14 cellular contexts compared by ENCODE assay signal in the genomic region with DNA sequence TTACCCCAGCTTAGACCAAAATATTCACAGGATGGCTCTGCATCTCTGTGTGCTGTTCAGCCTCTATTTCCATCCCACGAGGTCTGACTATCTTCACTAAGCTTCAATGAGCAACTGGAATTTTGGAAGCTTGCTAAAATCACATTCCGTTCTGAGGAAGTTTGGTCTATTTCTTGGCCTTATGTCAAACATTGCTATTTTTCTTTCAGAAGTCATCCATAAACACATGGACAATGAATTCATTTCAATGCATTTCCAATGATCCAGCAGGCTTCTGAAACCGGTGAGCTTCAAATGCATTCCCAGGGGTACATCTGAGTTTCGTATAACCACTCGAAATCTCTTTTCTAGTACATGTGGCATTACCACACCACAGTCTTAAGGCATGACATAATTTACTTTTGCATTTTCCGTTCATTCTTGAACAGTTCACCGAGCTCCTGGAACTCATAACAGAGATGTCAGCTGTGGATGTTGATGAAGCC.
DNase-seq lines count a peak whose midpoint lies in the region; TF ChIP-seq lines count a peak whose summit lies in the region.
"Had no signal": no experiment of that assay in that cellular context is flagged by ENCODE, and none has a peak within 500 bp of the region (broad histone marks: within the 10 kb centered on the region; RNA-seq: fewer than 3 reads in every experiment).

No MANE protein-coding gene starts in this region.

- H3K27me3 ChIP-seq in fibroblast of lung (ENCODE audit: control insufficient read depth, insufficient read depth, low read length) (peaks cover 4% of the 10 kb centered on the region), mesenchymal stem cell (ENCODE audit: control insufficient read depth in 1 of 2, insufficient read depth in 1 of 2, low read length in 2 of 2) (no peaks in the 10 kb centered on the region), transverse colon (no peaks in the 10 kb centered on the region)

- intact Hi-C loops in transverse colon (cut with DNase I; ENCODE audit: low total_unique reads): no loop called here

- H3K27me3 Mint-ChIP-seq in activated CD4-positive, alpha-beta T cell treated with anti-CD3 and anti-CD28 coated beads, Interleukin-2, amount 10 ng/mL, durations not matched to agents 7 days and 5 days: no peaks in the 10 kb centered on the region

- H4K20me1 ChIP-seq in fibroblast of lung (ENCODE audit: control insufficient read depth, extremely low read depth, insufficient read depth, low read length): no peaks in the 10 kb centered on the region

- H3K4ac ChIP-seq in mesenchymal stem cell (ENCODE audit: low read depth in 1 of 2, low read length in 2 of 2): no peak overlapping the region

- no peak overlapping the region for H4K91ac ChIP-seq in mesenchymal stem cell (ENCODE audit: low read length)

- no peaks in the 10 kb centered on the region for H3K36me3 Mint-ChIP-seq in activated CD4-positive, alpha-beta T cell treated with anti-CD3 and anti-CD28 coated beads, Interleukin-2, amount 10 ng/mL, durations not matched to agents 7 days and 5 days (ENCODE audit: low read depth)

- H3K4me3 ChIP-seq in fibroblast of lung (replicated peaks in 1 of 4; ENCODE audit: control extremely low read depth in 1 of 4, insufficient read depth in 1 of 4, low read depth in 3 of 4, low read length in 4 of 4) (no peak overlapping the region), mesenchymal stem cell (ENCODE audit: insufficient read depth in 1 of 2, low read depth in 1 of 2, low read length in 2 of 2) (peak overlapping the region in 1 of 2 experiments; percentile 29), transverse colon (no peak overlapping the region), coronary artery (no peak overlapping the region)

- H3K9ac ChIP-seq in fibroblast of lung (ENCODE audit: insufficient read depth, low read length) (no peak overlapping the region), mesenchymal stem cell (ENCODE audit: low read length) (peak overlapping the region; percentile 49)

- H3K4me1 ChIP-seq in fibroblast of lung (ENCODE audit: control insufficient read depth, extremely low read depth, insufficient read depth, low read length): no peaks in the 10 kb centered on the region
- no peaks in the 10 kb centered on the region for H3K4me1 ChIP-seq in mesenchymal stem cell (ENCODE audit: control insufficient read depth, insufficient read depth, low read depth, low read length)
- H3K4me1 ChIP-seq in transverse colon: peaks cover 0 to 8% (median 0%) of the 10 kb centered on the region in 4 donors

- H3K9me3 Mint-ChIP-seq in activated CD4-positive, alpha-beta T cell treated with anti-CD3 and anti-CD28 coated beads, Interleukin-2, amount 10 ng/mL, durations not matched to agents 7 days and 5 days: peaks cover 2% of the 10 kb centered on the region
- H3K9me3 Mint-ChIP-seq: H9 had no signal

- no peak for TF ChIP-seq CTCF in fibroblast of lung (conservative IDR thresholded peaks at IDR 0.05 in 1 of 2, IDR thresholded peaks at IDR 0.05 in 1 of 2; ENCODE audit: low read depth in 1 of 2, low read length in 2 of 2)
- TF ChIP-seq CTCF in transverse colon (IDR thresholded peaks at IDR 0.05): no peak
- no peak for TF ChIP-seq CTCF in coronary artery (IDR thresholded peaks at IDR 0.05)

- no peak for TF ChIP-seq POLR2A in transverse colon (IDR thresholded peaks at IDR 0.05)

- H2AFZ ChIP-seq in fibroblast of lung (ENCODE audit: low read length) (no peak overlapping the region), mesenchymal stem cell (ENCODE audit: low read depth, low read length) (no peak overlapping the region)

- H4K8ac ChIP-seq in mesenchymal stem cell (ENCODE audit: low read length): no peak overlapping the region

- no peak overlapping the region for H2BK15ac ChIP-seq in mesenchymal stem cell (ENCODE audit: low read depth, poor library complexity, severe bottlenecking)

- no peaks in the 10 kb centered on the region for H3K79me1 ChIP-seq in mesenchymal stem cell (replicated peaks; ENCODE audit: low read length, poor library complexity, severe bottlenecking)

- no peak overlapping the region for H3K18ac ChIP-seq in mesenchymal stem cell (ENCODE audit: low read depth in 1 of 2, low read length in 2 of 2)

- TF ChIP-seq EP300 in transverse colon (IDR thresholded peaks at IDR 0.05; ENCODE audit: low read depth): no peak

- H3K36me3 ChIP-seq in fibroblast of lung (ENCODE audit: control insufficient read depth, insufficient read depth, low read length) (no peaks in the 10 kb centered on the region), mesenchymal stem cell (ENCODE audit: control insufficient read depth in 1 of 2, insufficient read depth in 2 of 2, low read depth in 1 of 2, low read length in 2 of 2) (no peaks in the 10 kb centered on the region), transverse colon (no peaks in the 10 kb centered on the region)

- 48% methylated on average over 7 of the region's 7 CpGs for WGBS in mesenchymal stem cell
- WGBS in transverse colon (ENCODE audit: low coverage in 1 of 2), 2 donors: 66 to 70% methylated on average over 6 to 7 of the region's 7 CpGs

- H3K27ac Mint-ChIP-seq in activated CD4-positive, alpha-beta T cell treated with anti-CD3 and anti-CD28 coated beads, Interleukin-2, amount 10 ng/mL, durations not matched to agents 7 days and 5 days: no peak overlapping the region
- H3K27ac Mint-ChIP-seq: H9 had no signal

- H2BK12ac ChIP-seq in mesenchymal stem cell (ENCODE audit: low read length in 2 of 2): no peak overlapping the region

- H3K27ac ChIP-seq in fibroblast of lung (ENCODE audit: insufficient read depth, low read length): no peak overlapping the region
- H3K27ac ChIP-seq in mesenchymal stem cell (ENCODE audit: low read length, poor library complexity, severe bottlenecking): peak overlapping the region; percentile 63
- H3K27ac ChIP-seq in transverse colon: peak overlapping the region; percentile 8 to 39 (median 23)
- H3K27ac ChIP-seq in coronary artery: peak overlapping the region in 1 of 2 donors; percentile 50

- no peak overlapping the region for H3K23ac ChIP-seq in mesenchymal stem cell (ENCODE audit: low read length in 2 of 2)

- no peaks in the 10 kb centered on the region for H3K9me3 ChIP-seq in fibroblast of lung (ENCODE audit: control insufficient read depth, insufficient read depth, low read depth, low read length)
- H3K9me3 ChIP-seq in mesenchymal stem cell (ENCODE audit: control insufficient read depth, low read length): no peaks in the 10 kb centered on the region
- H3K9me3 ChIP-seq in transverse colon: no peaks in the 10 kb centered on the region

- no peak overlapping the region for H2BK5ac ChIP-seq in mesenchymal stem cell (ENCODE audit: low read depth, low read length, poor library complexity, severe bottlenecking)

- H2BK120ac ChIP-seq in mesenchymal stem cell (ENCODE audit: low read depth, low read length): no peak overlapping the region

- in situ Hi-C loops in transverse colon (cut with MboI; ENCODE audit: low pct_ligation_motif_present in 1 of 4, low pct_unique_long_range_greater_than_20kb in 1 of 4, low sequenced_read_pairs in 3 of 4): no loop called here

- H3K4me3 Mint-ChIP-seq in activated CD4-positive, alpha-beta T cell treated with anti-CD3 and anti-CD28 coated beads, Interleukin-2, amount 10 ng/mL, durations not matched to agents 7 days and 5 days: no peak overlapping the region
- H3K4me3 Mint-ChIP-seq: H9 had no signal

- H2AK5ac ChIP-seq in mesenchymal stem cell (ENCODE audit: low read length, severe bottlenecking): no peak overlapping the region

- DNase-seq in M059J (ENCODE audit: low read depth) (peak; percentile 30), fibroblast of lung (ENCODE audit: low read depth in 2 of 2) (peak; percentile 8 to 96), mesenchymal stem cell (no peak), transverse colon (no peak), coronary artery (ENCODE audit: low spot score) (no peak)
- no peak for DNase-seq in activated CD4-positive, alpha-beta T cell treated with anti-CD3 and anti-CD28 coated beads, Interleukin-2, amount 10 ng/mL, durations not matched to agents 7 days and 5 days
- DNase-seq in stimulated activated CD4-positive, alpha-beta T cell treated with anti-CD3 and anti-CD28 coated beads, Interleukin-2, amount 100 ng/mL, for 24 hours: no peak
- DNase-seq: activated CD8-positive, alpha-beta memory T cell treated with anti-CD3 and anti-CD28 coated beads, Interleukin-2, amount 50 U/mL, for 4 hours; activated naive CD4-positive, alpha-beta T cell treated with anti-CD3 and anti-CD28 coated beads, Interleukin-2, amount 50 U/mL, for 16 hours; H9; mesendoderm; NCI-H1105 treated with DMSO at 0.1 percent for 48 hours; NCI-H446 treated with DMSO at 0.1 percent for 48 hours; stimulated activated CD4-positive, alpha-beta T cell treated with anti-CD3 and anti-CD28 coated beads, Interleukin-12 subunit alpha, Interleukin-12 subunit beta, amount 100 ng/mL, for 4 hours had no signal

- H3K4me2 ChIP-seq in fibroblast of lung (ENCODE audit: extremely low read depth, insufficient read depth, low read length) (no peak overlapping the region), mesenchymal stem cell (ENCODE audit: low read length, poor library complexity, severe bottlenecking) (no peak overlapping the region)

- POLR2A ChIA-PET in activated CD4-positive, alpha-beta T cell treated with anti-CD3 and anti-CD28 coated beads, Interleukin-2, amount 10 ng/mL, durations not matched to agents 7 days and 5 days (lab: Charles Lee): no interaction called here

- CTCF ChIA-PET in activated CD4-positive, alpha-beta T cell treated with anti-CD3 and anti-CD28 coated beads, Interleukin-2, amount 10 ng/mL, durations not matched to agents 7 days and 5 days (lab: Charles Lee): interaction anchor here (1.0 kb wide), 1 partner anchor 13 kb away, joined by 3 read pairs; no protein-coding TSS in a partner anchor

- no peak overlapping the region for H3K14ac ChIP-seq in mesenchymal stem cell (ENCODE audit: low read length in 2 of 2)

- no peaks in the 10 kb centered on the region for H3K4me1 Mint-ChIP-seq in activated CD4-positive, alpha-beta T cell treated with anti-CD3 and anti-CD28 coated beads, Interleukin-2, amount 10 ng/mL, durations not matched to agents 7 days and 5 days
- H3K4me1 Mint-ChIP-seq: H9 had no signal

- H3K79me2 ChIP-seq in fibroblast of lung (ENCODE audit: control insufficient read depth, insufficient read depth, low read length): no peaks in the 10 kb centered on the region

Comparison
In these comparisons a context has a peak if more than half of its experiments do, and no peak if none do; other contexts are left out.
1. DNase-seq: peak in M059J (single experiment) and fibroblast of lung (2 of 2); none in mesenchymal stem cell (single experiment), transverse colon (single experiment), activated CD4-positive, alpha-beta T cell treated with anti-CD3 and anti-CD28 coated beads, Interleukin-2, amount 10 ng/mL, durations not matched to agents 7 days and 5 days (single experiment), coronary artery (single experiment) and stimulated activated CD4-positive, alpha-beta T cell treated with anti-CD3 and anti-CD28 coated beads, Interleukin-2, amount 100 ng/mL, for 24 hours (0 of 2).